Comparison of ENCODE assay signal across 20 cellular contexts in genomic region chr2:237682901-237683670, GRCh38. TPM values are rescaled to one million over a fixed set of nuclear protein-coding genes. Genes with fewer than 3 reads are reported as not detected.
A peak's percentile ranks its signal among the peaks of the same experiment; 100 is the strongest.
DNase-seq lines count a peak whose midpoint lies in the region; ATAC-seq and TF ChIP-seq lines count a peak whose summit lies in the region.
"Had no signal": no experiment of that assay in that cellular context is flagged by ENCODE, and none has a peak within 500 bp of the region (broad histone marks: within the 10 kb centered on the region; RNA-seq: fewer than 3 reads in every experiment).

No MANE protein-coding gene starts in this region.

- H3K27me3 ChIP-seq in ascending aorta (no peaks in the 10 kb centered on the region), gastrocnemius medialis (no peaks in the 10 kb centered on the region)
- H3K27me3 ChIP-seq: foreskin keratinocyte had no signal

- DNase-seq in ascending aorta (ENCODE audit: low spot score in 2 of 2) (peak in 1 of 2 donors; percentile 56), iPS-NIHi11 (ENCODE audit: low spot score) (peak; percentile 55), gastrocnemius medialis (peak in 1 of 2 donors; percentile 45), Kasumi-1 (lab: John Stamatoyannopoulos, UW) (no peak), NCI-H526 treated with DMSO at 0.1 percent for 48 hours (lab: John Stamatoyannopoulos, UW) (no peak)
- DNase-seq in activated CD4-positive, alpha-beta T cell treated with anti-CD3 and anti-CD28 coated beads for 48 hours: no peak
- DNase-seq in activated CD4-positive, alpha-beta T cell treated with anti-CD3 and anti-CD28 coated beads for 1 hour: no peak
- DNase-seq: activated effector memory CD4-positive, alpha-beta T cell treated with anti-CD3 and anti-CD28 coated beads, Interleukin-2, amount 50 U/mL, for 16 hours; CD4-positive, alpha-beta memory T cell; foreskin keratinocyte; left cardiac atrium; NCI-H1048; NCI-H524 treated with DMSO at 0.1 percent for 48 hours; OCI-M1; T-helper 9 cell had no signal

- TF ChIP-seq POLR2A in gastrocnemius medialis (IDR thresholded peaks at IDR 0.05): no peak

- in situ Hi-C loops in gastrocnemius medialis (cut with MboI; ENCODE audit: low sequenced_read_pairs in 4 of 4): loop anchor here in 1 of 4 donors (10.0 kb wide), 1 partner anchor 62 kb away; no protein-coding TSS in a partner anchor

- H3K36me3 ChIP-seq in ascending aorta (peaks cover 0 to 5% of the 10 kb centered on the region in 2 donors), gastrocnemius medialis (no peaks in the 10 kb centered on the region)

- peak overlapping the region; percentile 52 for H3K27ac ChIP-seq in C4-2B
- peak overlapping the region; percentile 43 to 48 for H3K27ac ChIP-seq in ascending aorta
- H3K27ac ChIP-seq in gastrocnemius medialis: peak overlapping the region; percentile 62 to 79 (median 67)
- H3K27ac ChIP-seq: foreskin keratinocyte had no signal

- TF ChIP-seq CTCF in C4-2B (conservative IDR thresholded peaks at IDR 0.05) (no peak), ascending aorta (IDR thresholded peaks at IDR 0.05) (no peak), gastrocnemius medialis (IDR thresholded peaks at IDR 0.05 in 4 of 5, conservative IDR thresholded peaks at IDR 0.05 in 1 of 5) (no peak)

- H3K4me3 ChIP-seq in ascending aorta (no peak overlapping the region), gastrocnemius medialis (no peak overlapping the region)
- H3K4me3 ChIP-seq: K562 had no signal

- H3K9me3 ChIP-seq in ascending aorta: no peaks in the 10 kb centered on the region
- no peaks in the 10 kb centered on the region for H3K9me3 ChIP-seq in gastrocnemius medialis

- H3K4me1 ChIP-seq in ascending aorta (peaks cover 8 to 36% of the 10 kb centered on the region in 2 donors), gastrocnemius medialis (peaks cover 45 to 47% of the 10 kb centered on the region in 2 donors)
- H3K4me1 ChIP-seq: foreskin keratinocyte had no signal

- intact Hi-C loops in ascending aorta (cut with DNase I): no loop called here
- intact Hi-C loops in gastrocnemius medialis (cut with DNase I; ENCODE audit: low total_unique reads): no loop called here

- peak in 1 of 2 donors; percentile 20 for ATAC-seq in gastrocnemius medialis
- ATAC-seq: activated CD4-positive, CD25-positive, alpha-beta regulatory T cell treated with anti-CD3 and anti-CD28 coated beads, Interleukin-2, amount 50 U/mL, for 24 hours; foreskin keratinocyte; K562; natural killer cell treated with Interleukin-12 subunit alpha and Interleukin-12 subunit beta and Interleukin-15 and Interleukin-18, amount 100 ng/mL, for 72 hours; stimulated activated effector memory CD8-positive, alpha-beta T cell treated with anti-CD3 and anti-CD28 coated beads, Interleukin-12 subunit alpha, Interleukin-12 subunit beta, amount 100 ng/mL, for 72 hours had no signal

RNA-seq across cellular contexts. Expression of gene LRRFIP1, which starts 55.7 kb away (rescaled TPM):
- 133 TPM for total RNA-seq in ascending aorta
- total RNA-seq in gastrocnemius medialis: 10 to 100 TPM; 37.9 to 74.1 (median 54.0) TPM
